In genomic region chr18:31799257-31799656, GRCh38 we compare ENCODE assay signal across 15 cellular contexts. TPM values are rescaled to one million over a fixed set of nuclear protein-coding genes. Genes with fewer than 3 reads are reported as not detected.
"Had no signal": no experiment of that assay in that cellular context is flagged by ENCODE, and none has a peak within 500 bp of the region (broad histone marks: within the 10 kb centered on the region; RNA-seq: fewer than 3 reads in every experiment).

No MANE protein-coding gene starts in this region.

RNA-seq across cellular contexts. Expression of gene SLC25A52, which starts 38.6 kb away (rescaled TPM):
- total RNA-seq: activated naive CD4-positive, alpha-beta T cell treated with anti-CD3 and anti-CD28 coated beads for 36 hours; activated naive CD4-positive, alpha-beta T cell treated with anti-CD3 and anti-CD28 coated beads, Interleukin-2, amount 50 U/mL, for 72 hours; activated naive CD8-positive, alpha-beta T cell treated with anti-CD3 and anti-CD28 coated beads for 36 hours; activated T-cell treated with anti-CD3 and anti-CD28 coated beads, Interleukin-2, amount 50 U/mL, for 4 hours; activated T-cell treated with anti-CD3 and anti-CD28 coated beads, Interleukin-2, amount 50 U/mL, for 72 hours; activated T-helper 1 cell treated with anti-CD3 and anti-CD28 coated beads, Interleukin-12 subunit alpha, Interleukin-12 subunit beta, Interleukin-2, Interleukin-4 antibody, amounts not matched to agents 30 ng/mL and 10 ng/mL and 1 ng/mL, durations not matched to agents 14 hours and 24 hours and 36 hours; activated T-helper 17 cell treated with anti-CD3 and anti-CD28 coated beads, Interleukin-2, amount 50 U/mL, for 72 hours; activated T-helper 2 cell treated with anti-CD3 and anti-CD28 coated beads, Interferon-gamma antibody, Interleukin-2, Interleukin-4, amounts not matched to agents 10 μg/mL and 5 μg/mL and 100 μg/mL, durations not matched to agents 14 hours and 24 hours and 36 hours; ascending aorta; astrocyte; body of pancreas; cardiac muscle cell; cardiac septum had no signal
- polyA plus RNA-seq: adrenal gland, aorta, cardiac muscle cell had no signal
